In the genomic region with DNA sequence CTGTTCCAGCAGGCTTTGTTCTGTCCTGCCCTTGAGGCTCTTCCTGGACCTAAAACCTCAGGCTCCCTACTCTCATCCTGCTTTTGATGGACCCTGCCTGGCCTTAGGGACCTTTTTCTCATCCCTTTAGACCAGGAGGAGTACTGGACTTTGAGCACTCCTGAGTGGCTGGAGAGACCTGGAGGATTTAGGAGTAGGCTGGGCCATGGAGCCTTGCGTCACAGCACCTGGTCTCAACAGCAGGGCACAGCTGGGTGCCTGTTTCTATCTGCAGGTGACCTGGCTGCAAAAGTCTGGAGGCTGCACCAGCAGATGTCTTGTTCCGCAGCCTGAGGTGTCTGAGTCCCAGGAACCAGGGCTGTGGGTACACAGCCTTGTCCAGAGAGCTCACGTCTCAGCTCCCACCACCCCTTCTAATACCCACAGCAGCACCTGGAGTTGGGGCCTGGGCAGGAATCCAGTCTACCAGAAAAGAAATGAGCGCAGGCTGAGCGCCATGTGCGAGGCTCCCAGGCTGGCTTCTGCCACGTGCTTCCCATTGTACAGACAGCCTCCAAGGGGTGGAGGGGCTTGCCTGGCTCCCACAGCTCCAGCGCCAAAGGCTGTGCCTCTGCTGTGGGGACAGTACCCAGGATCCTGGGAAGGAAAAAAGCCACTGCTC, we compare ENCODE assay signal across 24 cellular contexts. TPM values are rescaled to one million over a fixed set of nuclear protein-coding genes. Genes with fewer than 3 reads are reported as not detected.
A peak's percentile ranks its signal among the peaks of the same experiment; 100 is the strongest.
DNase-seq lines count a peak whose midpoint lies in the region; FAIRE-seq and TF ChIP-seq lines count a peak whose summit lies in the region.
"Had no signal": no experiment of that assay in that cellular context is flagged by ENCODE, and none has a peak within 500 bp of the region (broad histone marks: within the 10 kb centered on the region; RNA-seq: fewer than 3 reads in every experiment).

No MANE protein-coding gene starts in this region.

- no peak overlapping the region for H2BK15ac ChIP-seq in H1 (ENCODE audit: low read length)

- no peak overlapping the region for H4K91ac ChIP-seq in H1 (replicated peaks; ENCODE audit: insufficient read length, low read length)

- H4K8ac ChIP-seq in H1 (ENCODE audit: extremely low read depth, insufficient read depth, low read length) = no peak overlapping the region

- 88% methylated on average over 8 of the region's 8 CpGs; no CpG with 5 or more reads in 1 of the 2 experiments for WGBS in H1 (ENCODE audit: extremely low coverage in 1 of 2, insufficient coverage in 1 of 2, insufficient read length in 1 of 2, insufficient replicate concordance in 2 of 2, low coverage in 1 of 2, low lambda C conversion rate in 2 of 2, missing lambda C conversion rate in 1 of 2), 2 experiments

- H3K4me2 ChIP-seq in H1 (ENCODE audit: insufficient read depth in 1 of 2, low read depth in 2 of 2, low read length in 2 of 2) = no peak overlapping the region
- H3K4me2 ChIP-seq: BLaER1, SK-N-SH had no signal

- H3K4me1 ChIP-seq in H1 (replicated peaks in 1 of 4; ENCODE audit: control insufficient read depth in 3 of 4, insufficient read depth in 4 of 4, low read length in 3 of 4) = peaks cover 0 to 3% (median under 1%) of the 10 kb centered on the region in 4 experiments; a peak in 4 of 7 replicates

- no peak overlapping the region for H3K4ac ChIP-seq in H1 (replicated peaks; ENCODE audit: insufficient read length, low read depth, low read length)

- TF ChIP-seq POLR2A in H1 (IDR thresholded peaks at IDR 0.05; ENCODE audit: control extremely low read depth in 1 of 2, low read depth in 2 of 2, low read length in 2 of 2) = no peak

- no peaks in the 10 kb centered on the region for H3K79me1 ChIP-seq in H1 (ENCODE audit: low read depth, low read length)

- H3K4me3 ChIP-seq in H1 (ENCODE audit: extremely low read depth in 1 of 4, insufficient read depth in 2 of 4, low read depth in 3 of 4, low read length in 4 of 4) = no peak overlapping the region
- H3K4me3 ChIP-seq: BLaER1, gastrocnemius medialis, HAP-1, vagina had no signal

- peaks cover 9% of the 10 kb centered on the region for H3K23me2 ChIP-seq in H1 (ENCODE audit: low read depth, low read length)

- CTCF ChIA-PET in H1 (lab: Charles Lee; ENCODE audit: partially characterized antibody) = interaction anchor here (0.6 kb wide), 1 partner anchor 33 kb away, joined by 3 read pairs; no protein-coding TSS in a partner anchor

- no peak for TF ChIP-seq EP300 in H1 (IDR thresholded peaks at IDR 0.05; ENCODE audit: borderline replicate concordance in 1 of 2, low read depth in 2 of 2, low read length in 2 of 2)

- H4K5ac ChIP-seq in H1 (ENCODE audit: insufficient read length, low read depth, low read length) = no peak overlapping the region

- peaks cover 0 to 7% of the 10 kb centered on the region in 2 experiments for H4K20me1 ChIP-seq in H1 (replicated peaks in 1 of 2; ENCODE audit: control insufficient read depth in 1 of 2, insufficient read depth in 2 of 2, low read length in 2 of 2)
- H4K20me1 ChIP-seq: BLaER1 had no signal

- H2BK5ac ChIP-seq in H1 (ENCODE audit: low read depth, low read length) = no peak overlapping the region

- no peak overlapping the region for H3K18ac ChIP-seq in H1 (ENCODE audit: extremely low read depth, low read length)

- H3K27me3 ChIP-seq in H1 (replicated peaks in 1 of 4; ENCODE audit: control insufficient read depth in 3 of 4, extremely low read depth in 1 of 4, insufficient read depth in 3 of 4, low read length in 3 of 4) = peaks cover 50 to 80% (median 78%) of the 10 kb centered on the region in 4 experiments
- H3K27me3 ChIP-seq: BLaER1, vagina had no signal

- no peaks in the 10 kb centered on the region for H3K9me3 ChIP-seq in H1 (ENCODE audit: insufficient read depth in 2 of 2, low read depth in 1 of 2, low read length in 1 of 2)
- H3K9me3 ChIP-seq: BLaER1, gastrocnemius medialis, HAP-1, SK-N-SH, vagina had no signal

- no peak overlapping the region for H3K23ac ChIP-seq in H1 (ENCODE audit: insufficient read length)

- H2BK12ac ChIP-seq in H1 (ENCODE audit: low read depth, low read length) = no peak overlapping the region

- H3K79me2 ChIP-seq in H1 (ENCODE audit: control insufficient read depth in 1 of 2, insufficient read depth in 2 of 2, low read length in 2 of 2) = no peaks in the 10 kb centered on the region

- 0 out of 2 replicates have a peak overlapping the region, but pooled peaks have one; percentile 3 for H2BK20ac ChIP-seq in H1 (ENCODE audit: low read length)

- no peaks in the 10 kb centered on the region for H3K36me3 ChIP-seq in H1 (ENCODE audit: control insufficient read depth in 2 of 4, insufficient read depth in 4 of 4, low read length in 3 of 4)
- H3K36me3 ChIP-seq: BLaER1, gastrocnemius medialis, HAP-1, vagina had no signal

- FAIRE-seq in H1 (lab: Jason Lieb, UNC) = no peak
- FAIRE-seq: endometrium, GM12892 had no signal

- H3K14ac ChIP-seq in H1 (ENCODE audit: insufficient read length) = no peak overlapping the region

- TF ChIP-seq RAD21 in H1 (IDR thresholded peaks at IDR 0.05 in 1 of 2, conservative IDR thresholded peaks at IDR 0.05 in 1 of 2; ENCODE audit: low read depth in 2 of 2, low read length in 2 of 2) = no peak

- H2BK120ac ChIP-seq in H1 (replicated peaks; ENCODE audit: low read depth, low read length) = no peak overlapping the region

- TF ChIP-seq CTCF in H1 (IDR thresholded peaks at IDR 0.05; ENCODE audit: control extremely low read depth in 1 of 3, insufficient read depth in 1 of 3, low read depth in 1 of 3, low read length in 3 of 3) = no peak

- H2AK5ac ChIP-seq in H1 (ENCODE audit: low read depth, low read length) = no peak overlapping the region

- H3K27ac ChIP-seq in H1 (ENCODE audit: low read depth, low read length) = no peak overlapping the region
- H3K27ac ChIP-seq: BLaER1, gastrocnemius medialis, vagina had no signal

- no peak overlapping the region for H3K9ac ChIP-seq in H1 (replicated peaks in 1 of 4; ENCODE audit: extremely low read depth in 1 of 4, low read depth in 3 of 4, low read length in 3 of 4)
- H3K9ac ChIP-seq: BLaER1, SK-N-SH had no signal

- DNase-seq in COR-L47 (lab: John Stamatoyannopoulos, UW) (peak; percentile 68), NCI-H146 (lab: John Stamatoyannopoulos, UW) (peak; percentile 95), NCI-H69 (lab: John Stamatoyannopoulos, UW) (peak; percentile 89), H1 (ENCODE audit: low read depth in 1 of 2, low spot score in 2 of 2) (no peak), NCI-H446 treated with DMSO at 0.1 percent for 48 hours (lab: John Stamatoyannopoulos, UW) (no peak), KG1 (lab: John Stamatoyannopoulos, UW) (no peak), NCI-H128 (lab: John Stamatoyannopoulos, UW; ENCODE audit: unreplicated experiment) (no peak)
- no peak for DNase-seq in stimulated activated CD8-positive, alpha-beta memory T cell treated with anti-CD3 and anti-CD28 coated beads, Interleukin-4, amount 100 ng/mL, for 48 hours
- DNase-seq: anterior cingulate cortex; Calu3; dermis blood vessel endothelial cell; EL; gastrocnemius medialis; hippocampal formation; left ventricle myocardium superior; naive thymus-derived CD4-positive, alpha-beta T cell; NCI-H1105 treated with DMSO at 0.1 percent for 48 hours; NCI-H446; SK-N-SH had no signal

- POLR2A ChIA-PET in H1 (lab: Charles Lee; ENCODE audit: partially characterized antibody) = interaction anchor here (0.6 kb wide), 1 partner anchor 16 kb away, joined by 3 read pairs; no protein-coding TSS in a partner anchor

- H3K56ac ChIP-seq in H1 (replicated peaks; ENCODE audit: insufficient read length, low read depth, low read length) = no peak overlapping the region

- H2AFZ ChIP-seq in H1 (ENCODE audit: low read length) = no peak overlapping the region

TF ChIP-seq in H1, 55 proteins besides CTCF, POLR2A, EP300 and RAD21:
- TF ChIP-seq RFX5 (IDR thresholded peaks at IDR 0.05; ENCODE audit: borderline replicate concordance, low read depth, low read length) = no peak
- TF ChIP-seq PHF8 (conservative IDR thresholded peaks at IDR 0.05; ENCODE audit: low read depth, low read length) = no peak
- TF ChIP-seq CEBPB (IDR thresholded peaks at IDR 0.05; ENCODE audit: low read depth, low read length) = no peak
- peak; percentile 14 for TF ChIP-seq EZH2 (IDR thresholded peaks at IDR 0.05; ENCODE audit: low read depth, low read length, severe bottlenecking)

RNA-seq across cellular contexts. Expression of gene NSD2, which starts 5.0 kb away (rescaled TPM):
- 129 TPM in 2 replicates for total RNA-seq in H1 (2021; fragmentation: NEBNext Ultra II Directional; extraction: Animal tissue kit (Norgen Biotek cat#: 25700))
- 26.7 and 40.3 TPM in 2 replicates for polyA plus RNA-seq in H1 (2011; rRNA removed)
- 36.6 TPM for polyA plus RNA-seq in H1 (2011; cell fraction: cytosol; rRNA removed)
- polyA plus RNA-seq in H1 (2011; cell fraction: nucleus; rRNA removed) = 84.1 TPM
- 66.4 to 82.6 TPM (median 77.2 TPM) in 4 replicates for polyA plus RNA-seq in H1 (2012, experiment 1 of 2)
- 11.1 TPM for polyA plus RNA-seq in H1 (2012, experiment 2 of 2)
- 41.1 TPM for polyA plus RNA-seq in H1 (2013, experiment 1 of 2)
- polyA plus RNA-seq in H1 (2013, experiment 2 of 2) = 39.6 TPM
- 79.1 and 96.2 TPM in 2 replicates for polyA minus RNA-seq in H1 (2011; rRNA and poly(A)+ RNA removed)
- 53.7 TPM for polyA minus RNA-seq in H1 (2011; cell fraction: cytosol; rRNA and poly(A)+ RNA removed)
- 117 TPM for polyA minus RNA-seq in H1 (2011; cell fraction: nucleus; rRNA and poly(A)+ RNA removed)

RNA-seq across cellular contexts. Expression of gene LETM1, which starts 10.3 kb away (rescaled TPM):
- total RNA-seq in H1 (2021; fragmentation: NEBNext Ultra II Directional; extraction: Animal tissue kit (Norgen Biotek cat#: 25700)) = 50.1 and 53.1 TPM in 2 replicates
- polyA plus RNA-seq in H1 (2011; rRNA removed) = 19.8 and 30.6 TPM in 2 replicates
- 22.0 TPM for polyA plus RNA-seq in H1 (2011; cell fraction: cytosol; rRNA removed)
- polyA plus RNA-seq in H1 (2011; cell fraction: nucleus; rRNA removed) = 59.2 TPM
- 30.2 to 39.2 TPM (median 33.8 TPM) in 4 replicates for polyA plus RNA-seq in H1 (2012, experiment 1 of 2)
- 21.8 TPM for polyA plus RNA-seq in H1 (2012, experiment 2 of 2)
- 21.7 TPM for polyA plus RNA-seq in H1 (2013, experiment 1 of 2)
- polyA plus RNA-seq in H1 (2013, experiment 2 of 2) = 21.1 TPM
- 39.5 and 52.7 TPM in 2 replicates for polyA minus RNA-seq in H1 (2011; rRNA and poly(A)+ RNA removed)
- polyA minus RNA-seq in H1 (2011; cell fraction: cytosol; rRNA and poly(A)+ RNA removed) = 40.8 TPM
- polyA minus RNA-seq in H1 (2011; cell fraction: nucleus; rRNA and poly(A)+ RNA removed) = 37.0 TPM

Comparison
In these comparisons a context has a peak if more than half of its experiments do, and no peak if none do; other contexts are left out.
1. DNase-seq: peak in COR-L47 (single experiment), NCI-H146 (single experiment) and NCI-H69 (single experiment); none in H1 (0 of 2), NCI-H446 treated with DMSO at 0.1 percent for 48 hours (single experiment), stimulated activated CD8-positive, alpha-beta memory T cell treated with anti-CD3 and anti-CD28 coated beads, Interleukin-4, amount 100 ng/mL, for 48 hours (single experiment), KG1 (single experiment) and NCI-H128 (single experiment).